ENCODE assay signal across 1 cellular context in genomic region chr17:38729886-38730525, GRCh38.
TF ChIP-seq lines count a peak whose summit lies in the region.

Gene CISD3 (plus strand): TSS chr17:38730341. CDS start chr17:38730359, 18 bp downstream.

TF ChIP-seq in HepG2, 621 proteins besides CTCF, POLR2A, EP300 and RAD21 (continued from another document and continues in another):
- TF ChIP-seq, protein P1, sequence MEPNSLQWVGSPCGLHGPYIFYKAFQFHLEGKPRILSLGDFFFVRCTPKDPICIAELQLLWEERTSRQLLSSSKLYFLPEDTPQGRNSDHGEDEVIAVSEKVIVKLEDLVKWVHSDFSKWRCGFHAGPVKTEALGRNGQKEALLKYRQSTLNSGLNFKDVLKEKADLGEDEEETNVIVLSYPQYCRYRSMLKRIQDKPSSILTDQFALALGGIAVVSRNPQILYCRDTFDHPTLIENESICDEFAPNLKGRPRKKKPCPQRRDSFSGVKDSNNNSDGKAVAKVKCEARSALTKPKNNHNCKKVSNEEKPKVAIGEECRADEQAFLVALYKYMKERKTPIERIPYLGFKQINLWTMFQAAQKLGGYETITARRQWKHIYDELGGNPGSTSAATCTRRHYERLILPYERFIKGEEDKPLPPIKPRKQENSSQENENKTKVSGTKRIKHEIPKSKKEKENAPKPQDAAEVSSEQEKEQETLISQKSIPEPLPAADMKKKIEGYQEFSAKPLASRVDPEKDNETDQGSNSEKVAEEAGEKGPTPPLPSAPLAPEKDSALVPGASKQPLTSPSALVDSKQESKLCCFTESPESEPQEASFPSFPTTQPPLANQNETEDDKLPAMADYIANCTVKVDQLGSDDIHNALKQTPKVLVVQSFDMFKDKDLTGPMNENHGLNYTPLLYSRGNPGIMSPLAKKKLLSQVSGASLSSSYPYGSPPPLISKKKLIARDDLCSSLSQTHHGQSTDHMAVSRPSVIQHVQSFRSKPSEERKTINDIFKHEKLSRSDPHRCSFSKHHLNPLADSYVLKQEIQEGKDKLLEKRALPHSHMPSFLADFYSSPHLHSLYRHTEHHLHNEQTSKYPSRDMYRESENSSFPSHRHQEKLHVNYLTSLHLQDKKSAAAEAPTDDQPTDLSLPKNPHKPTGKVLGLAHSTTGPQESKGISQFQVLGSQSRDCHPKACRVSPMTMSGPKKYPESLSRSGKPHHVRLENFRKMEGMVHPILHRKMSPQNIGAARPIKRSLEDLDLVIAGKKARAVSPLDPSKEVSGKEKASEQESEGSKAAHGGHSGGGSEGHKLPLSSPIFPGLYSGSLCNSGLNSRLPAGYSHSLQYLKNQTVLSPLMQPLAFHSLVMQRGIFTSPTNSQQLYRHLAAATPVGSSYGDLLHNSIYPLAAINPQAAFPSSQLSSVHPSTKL (CRISPR knock-in tag; IDR thresholded peaks at IDR 0.05): peak; percentile 11; the same call in 1 of the 2 replicates
- no peak for TF ChIP-seq NR3C1 (CRISPR knock-in tag; IDR thresholded peaks at IDR 0.05)
- TF ChIP-seq, protein P2, sequence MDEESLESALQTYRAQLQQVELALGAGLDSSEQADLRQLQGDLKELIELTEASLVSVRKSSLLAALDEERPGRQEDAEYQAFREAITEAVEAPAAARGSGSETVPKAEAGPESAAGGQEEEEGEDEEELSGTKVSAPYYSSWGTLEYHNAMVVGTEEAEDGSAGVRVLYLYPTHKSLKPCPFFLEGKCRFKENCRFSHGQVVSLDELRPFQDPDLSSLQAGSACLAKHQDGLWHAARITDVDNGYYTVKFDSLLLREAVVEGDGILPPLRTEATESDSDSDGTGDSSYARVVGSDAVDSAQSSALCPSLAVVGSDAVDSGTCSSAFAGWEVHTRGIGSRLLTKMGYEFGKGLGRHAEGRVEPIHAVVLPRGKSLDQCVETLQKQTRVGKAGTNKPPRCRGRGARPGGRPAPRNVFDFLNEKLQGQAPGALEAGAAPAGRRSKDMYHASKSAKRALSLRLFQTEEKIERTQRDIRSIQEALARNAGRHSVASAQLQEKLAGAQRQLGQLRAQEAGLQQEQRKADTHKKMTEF (CRISPR knock-in tag; IDR thresholded peaks at IDR 0.05): no peak; the same call in 1 of the 2 replicates
- no peak for TF ChIP-seq NPAS2 (CRISPR knock-in tag; IDR thresholded peaks at IDR 0.05; ENCODE audit: borderline replicate concordance)
- TF ChIP-seq, protein P3, sequence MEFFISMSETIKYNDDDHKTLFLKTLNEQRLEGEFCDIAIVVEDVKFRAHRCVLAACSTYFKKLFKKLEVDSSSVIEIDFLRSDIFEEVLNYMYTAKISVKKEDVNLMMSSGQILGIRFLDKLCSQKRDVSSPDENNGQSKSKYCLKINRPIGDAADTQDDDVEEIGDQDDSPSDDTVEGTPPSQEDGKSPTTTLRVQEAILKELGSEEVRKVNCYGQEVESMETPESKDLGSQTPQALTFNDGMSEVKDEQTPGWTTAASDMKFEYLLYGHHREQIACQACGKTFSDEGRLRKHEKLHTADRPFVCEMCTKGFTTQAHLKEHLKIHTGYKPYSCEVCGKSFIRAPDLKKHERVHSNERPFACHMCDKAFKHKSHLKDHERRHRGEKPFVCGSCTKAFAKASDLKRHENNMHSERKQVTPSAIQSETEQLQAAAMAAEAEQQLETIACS (CRISPR knock-in tag; IDR thresholded peaks at IDR 0.05): peak; percentile 57; the same call in 1 of the 2 replicates
- TF ChIP-seq, protein P4, sequence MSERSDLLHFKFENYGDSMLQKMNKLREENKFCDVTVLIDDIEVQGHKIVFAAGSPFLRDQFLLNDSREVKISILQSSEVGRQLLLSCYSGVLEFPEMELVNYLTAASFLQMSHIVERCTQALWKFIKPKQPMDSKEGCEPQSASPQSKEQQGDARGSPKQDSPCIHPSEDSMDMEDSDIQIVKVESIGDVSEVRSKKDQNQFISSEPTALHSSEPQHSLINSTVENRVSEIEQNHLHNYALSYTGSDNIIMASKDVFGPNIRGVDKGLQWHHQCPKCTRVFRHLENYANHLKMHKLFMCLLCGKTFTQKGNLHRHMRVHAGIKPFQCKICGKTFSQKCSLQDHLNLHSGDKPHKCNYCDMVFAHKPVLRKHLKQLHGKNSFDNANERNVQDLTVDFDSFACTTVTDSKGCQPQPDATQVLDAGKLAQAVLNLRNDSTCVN (CRISPR knock-in tag; IDR thresholded peaks at IDR 0.05; ENCODE audit: borderline replicate concordance): no peak
- TF ChIP-seq KDM6A (CRISPR knock-in tag; IDR thresholded peaks at IDR 0.05; ENCODE audit: low read depth): no peak
- TF ChIP-seq NR2F6 (IDR thresholded peaks at IDR 0.05): no peak
- TF ChIP-seq NR2F6 (CRISPR knock-in tag; IDR thresholded peaks at IDR 0.05): no peak
- TF ChIP-seq CREB1 (IDR thresholded peaks at IDR 0.05): peak; percentile 1; the same call in 1 of the 2 replicates
- TF ChIP-seq CREB1 (CRISPR knock-in tag; IDR thresholded peaks at IDR 0.05): no peak
- TF ChIP-seq NFYC (CRISPR knock-in tag; IDR thresholded peaks at IDR 0.05): no peak
- no peak for TF ChIP-seq ARID3A (IDR thresholded peaks at IDR 0.05; ENCODE audit: low read depth, low read length)
- TF ChIP-seq MEF2D (CRISPR knock-in tag; IDR thresholded peaks at IDR 0.05): no peak
- TF ChIP-seq ZFP90 (CRISPR knock-in tag; IDR thresholded peaks at IDR 0.05; ENCODE audit: borderline replicate concordance): no peak
- TF ChIP-seq DNMT3B (CRISPR knock-in tag; conservative IDR thresholded peaks at IDR 0.05): no peak
- TF ChIP-seq ZFYVE20 (CRISPR knock-in tag; IDR thresholded peaks at IDR 0.05; ENCODE audit: borderline replicate concordance, low read depth): no peak
- TF ChIP-seq ZNF598 (CRISPR knock-in tag; IDR thresholded peaks at IDR 0.05; ENCODE audit: borderline replicate concordance): no peak
- TF ChIP-seq, protein P5, sequence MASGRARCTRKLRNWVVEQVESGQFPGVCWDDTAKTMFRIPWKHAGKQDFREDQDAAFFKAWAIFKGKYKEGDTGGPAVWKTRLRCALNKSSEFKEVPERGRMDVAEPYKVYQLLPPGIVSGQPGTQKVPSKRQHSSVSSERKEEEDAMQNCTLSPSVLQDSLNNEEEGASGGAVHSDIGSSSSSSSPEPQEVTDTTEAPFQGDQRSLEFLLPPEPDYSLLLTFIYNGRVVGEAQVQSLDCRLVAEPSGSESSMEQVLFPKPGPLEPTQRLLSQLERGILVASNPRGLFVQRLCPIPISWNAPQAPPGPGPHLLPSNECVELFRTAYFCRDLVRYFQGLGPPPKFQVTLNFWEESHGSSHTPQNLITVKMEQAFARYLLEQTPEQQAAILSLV (CRISPR knock-in tag; IDR thresholded peaks at IDR 0.05; ENCODE audit: borderline replicate concordance): peak; percentile 68; the same call in 1 of the 2 replicates
- no peak for TF ChIP-seq PLRG1 (conservative IDR thresholded peaks at IDR 0.05)
- TF ChIP-seq NKX3-1 (CRISPR knock-in tag; IDR thresholded peaks at IDR 0.05): peak; percentile 65
- TF ChIP-seq ZNF75D (CRISPR knock-in tag; IDR thresholded peaks at IDR 0.05; ENCODE audit: borderline replicate concordance): no peak
- TF ChIP-seq CBX2 (IDR thresholded peaks at IDR 0.05; ENCODE audit: low read depth, low read length): no peak
- TF ChIP-seq CBX2 (CRISPR knock-in tag; IDR thresholded peaks at IDR 0.05; ENCODE audit: low read depth): 0 out of 2 replicates have a peak, but pooled peaks have one; percentile 43
- no peak for TF ChIP-seq ZNF577 (CRISPR knock-in tag; IDR thresholded peaks at IDR 0.05; ENCODE audit: borderline replicate concordance, low read depth)
- no peak for TF ChIP-seq ZNF678 (CRISPR knock-in tag; IDR thresholded peaks at IDR 0.05)
- peak; percentile 53 for TF ChIP-seq CBX1 (IDR thresholded peaks at IDR 0.05; ENCODE audit: low read depth)
- TF ChIP-seq THRA (CRISPR knock-in tag; IDR thresholded peaks at IDR 0.05; ENCODE audit: borderline replicate concordance): no peak
- TF ChIP-seq, protein P6, sequence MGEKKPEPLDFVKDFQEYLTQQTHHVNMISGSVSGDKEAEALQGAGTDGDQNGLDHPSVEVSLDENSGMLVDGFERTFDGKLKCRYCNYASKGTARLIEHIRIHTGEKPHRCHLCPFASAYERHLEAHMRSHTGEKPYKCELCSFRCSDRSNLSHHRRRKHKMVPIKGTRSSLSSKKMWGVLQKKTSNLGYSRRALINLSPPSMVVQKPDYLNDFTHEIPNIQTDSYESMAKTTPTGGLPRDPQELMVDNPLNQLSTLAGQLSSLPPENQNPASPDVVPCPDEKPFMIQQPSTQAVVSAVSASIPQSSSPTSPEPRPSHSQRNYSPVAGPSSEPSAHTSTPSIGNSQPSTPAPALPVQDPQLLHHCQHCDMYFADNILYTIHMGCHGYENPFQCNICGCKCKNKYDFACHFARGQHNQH (CRISPR knock-in tag; IDR thresholded peaks at IDR 0.05): no peak
- no peak for TF ChIP-seq RFX5 (IDR thresholded peaks at IDR 0.05; ENCODE audit: low read depth, low read length)
- no peak; the same call in 1 of the 2 replicates for TF ChIP-seq TOPORS (CRISPR knock-in tag; IDR thresholded peaks at IDR 0.05)
- no peak; the same call in 1 of the 2 replicates for TF ChIP-seq ZSCAN31 (CRISPR knock-in tag; IDR thresholded peaks at IDR 0.05; ENCODE audit: low read depth)
- TF ChIP-seq, protein P7, sequence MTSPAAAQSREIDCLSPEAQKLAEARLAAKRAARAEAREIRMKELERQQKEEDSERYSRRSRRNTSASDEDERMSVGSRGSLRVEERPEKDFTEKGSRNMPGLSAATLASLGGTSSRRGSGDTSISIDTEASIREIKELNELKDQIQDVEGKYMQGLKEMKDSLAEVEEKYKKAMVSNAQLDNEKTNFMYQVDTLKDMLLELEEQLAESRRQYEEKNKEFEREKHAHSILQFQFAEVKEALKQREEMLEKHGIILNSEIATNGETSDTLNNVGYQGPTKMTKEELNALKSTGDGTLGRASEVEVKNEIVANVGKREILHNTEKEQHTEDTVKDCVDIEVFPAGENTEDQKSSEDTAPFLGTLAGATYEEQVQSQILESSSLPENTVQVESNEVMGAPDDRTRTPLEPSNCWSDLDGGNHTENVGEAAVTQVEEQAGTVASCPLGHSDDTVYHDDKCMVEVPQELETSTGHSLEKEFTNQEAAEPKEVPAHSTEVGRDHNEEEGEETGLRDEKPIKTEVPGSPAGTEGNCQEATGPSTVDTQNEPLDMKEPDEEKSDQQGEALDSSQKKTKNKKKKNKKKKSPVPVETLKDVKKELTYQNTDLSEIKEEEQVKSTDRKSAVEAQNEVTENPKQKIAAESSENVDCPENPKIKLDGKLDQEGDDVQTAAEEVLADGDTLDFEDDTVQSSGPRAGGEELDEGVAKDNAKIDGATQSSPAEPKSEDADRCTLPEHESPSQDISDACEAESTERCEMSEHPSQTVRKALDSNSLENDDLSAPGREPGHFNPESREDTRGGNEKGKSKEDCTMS (CRISPR knock-in tag; conservative IDR thresholded peaks at IDR 0.05): no peak
- TF ChIP-seq GATAD1 (CRISPR knock-in tag; IDR thresholded peaks at IDR 0.05): no peak
- TF ChIP-seq MBD4 (IDR thresholded peaks at IDR 0.05; ENCODE audit: borderline replicate concordance, low read length): no peak
- no peak for TF ChIP-seq ZNF83 (CRISPR knock-in tag; IDR thresholded peaks at IDR 0.05; ENCODE audit: borderline replicate concordance)
- TF ChIP-seq SATB2 (CRISPR knock-in tag; IDR thresholded peaks at IDR 0.05): no peak
- peak; percentile 77 for TF ChIP-seq KLF12 (CRISPR knock-in tag; IDR thresholded peaks at IDR 0.05; ENCODE audit: borderline replicate concordance)
- TF ChIP-seq ZNF556 (CRISPR knock-in tag; IDR thresholded peaks at IDR 0.05; ENCODE audit: borderline replicate concordance): peak; percentile 21; the same call in 1 of the 2 replicates
- TF ChIP-seq, protein P8, sequence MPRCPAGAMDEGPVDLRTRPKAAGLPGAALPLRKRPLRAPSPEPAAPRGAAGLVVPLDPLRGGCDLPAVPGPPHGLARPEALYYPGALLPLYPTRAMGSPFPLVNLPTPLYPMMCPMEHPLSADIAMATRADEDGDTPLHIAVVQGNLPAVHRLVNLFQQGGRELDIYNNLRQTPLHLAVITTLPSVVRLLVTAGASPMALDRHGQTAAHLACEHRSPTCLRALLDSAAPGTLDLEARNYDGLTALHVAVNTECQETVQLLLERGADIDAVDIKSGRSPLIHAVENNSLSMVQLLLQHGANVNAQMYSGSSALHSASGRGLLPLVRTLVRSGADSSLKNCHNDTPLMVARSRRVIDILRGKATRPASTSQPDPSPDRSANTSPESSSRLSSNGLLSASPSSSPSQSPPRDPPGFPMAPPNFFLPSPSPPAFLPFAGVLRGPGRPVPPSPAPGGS (CRISPR knock-in tag; IDR thresholded peaks at IDR 0.05): no peak
- no peak for TF ChIP-seq ATRX (CRISPR knock-in tag; IDR thresholded peaks at IDR 0.05; ENCODE audit: borderline replicate concordance)
- TF ChIP-seq RFXANK (CRISPR knock-in tag; IDR thresholded peaks at IDR 0.05): no peak
- no peak; the same call in 1 of the 2 replicates for TF ChIP-seq ELF1 (CRISPR knock-in tag; IDR thresholded peaks at IDR 0.05)
- no peak; the same call in 1 of the 2 replicates for TF ChIP-seq KAT8 (CRISPR knock-in tag; IDR thresholded peaks at IDR 0.05)
- TF ChIP-seq TOE1 (CRISPR knock-in tag; IDR thresholded peaks at IDR 0.05): no peak
- TF ChIP-seq SRSF9 (IDR thresholded peaks at IDR 0.05; ENCODE audit: borderline replicate concordance, insufficient read depth, low read depth, low read length, poor library complexity, severe bottlenecking): no peak
- TF ChIP-seq ZNF772 (CRISPR knock-in tag; IDR thresholded peaks at IDR 0.05): peak; percentile 45; the same call in 1 of the 2 replicates
- TF ChIP-seq POLR2AphosphoS2 (IDR thresholded peaks at IDR 0.05; ENCODE audit: low read depth, low read length): no peak
- no peak for TF ChIP-seq ATF7 (IDR thresholded peaks at IDR 0.05)
- no peak for TF ChIP-seq ATF7 (CRISPR knock-in tag; IDR thresholded peaks at IDR 0.05)
- no peak for TF ChIP-seq SMARCE1 (IDR thresholded peaks at IDR 0.05; ENCODE audit: borderline replicate concordance)
